In the genomic region with DNA sequence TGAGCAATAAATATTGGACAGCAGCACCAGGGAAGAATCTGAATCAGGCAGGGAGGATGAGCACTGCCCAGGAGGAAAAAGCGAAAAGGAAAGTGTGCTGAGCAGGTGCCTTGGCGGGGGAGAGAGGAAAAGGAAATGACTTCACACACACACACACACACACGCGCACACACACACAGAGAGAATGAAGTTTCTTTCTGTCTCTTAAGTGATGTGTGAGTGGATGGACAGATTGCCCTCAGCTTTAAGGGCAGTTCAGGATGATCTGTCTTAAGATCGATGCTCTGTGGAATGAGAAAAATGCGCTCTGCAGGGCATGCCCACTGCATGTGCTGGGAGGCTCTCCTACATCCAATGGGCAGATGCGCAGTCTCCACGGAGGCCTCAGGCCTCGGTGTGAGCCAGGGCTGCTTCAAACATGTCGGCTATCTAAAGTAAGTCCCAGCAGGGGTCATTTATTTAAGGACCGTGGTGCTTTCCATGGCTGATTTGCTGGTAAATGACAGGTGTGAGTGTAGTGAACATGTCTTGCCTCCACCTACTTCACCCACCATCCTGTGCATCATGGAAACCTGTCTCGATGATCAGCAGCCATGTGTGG, we compare ENCODE assay signal across 8 cellular contexts. TPM values are rescaled to one million over a fixed set of nuclear protein-coding genes. Genes with fewer than 3 reads are reported as not detected.
DNase-seq lines count a peak whose midpoint lies in the region; ATAC-seq, FAIRE-seq and TF ChIP-seq lines count a peak whose summit lies in the region.

No MANE protein-coding gene starts in this region.

- H3K9me2 ChIP-seq in neural cell (ENCODE audit: insufficient read depth, low read length): no peaks in the 10 kb centered on the region

- no peaks in the 10 kb centered on the region for H3K9me3 ChIP-seq in CD4-positive, alpha-beta T cell (ENCODE audit: control insufficient read depth, low read length)
- H3K9me3 ChIP-seq in neural cell (ENCODE audit: low read length) (no peaks in the 10 kb centered on the region), thoracic aorta (no peaks in the 10 kb centered on the region)

- no peak for TF ChIP-seq RAD21 in neural cell (conservative IDR thresholded peaks at IDR 0.05)

- CTCF ChIA-PET in CD4-positive, alpha-beta T cell (lab: Charles Lee): interaction anchor here (1.3 to 2.9 kb wide), 3 partner anchors 9 to 89 kb away, joined by 4 to 21 read pairs (median 12); partner anchors contain the start of genes MASTL and YME1L1

- H3F3A ChIP-seq in neural cell (ENCODE audit: insufficient read depth, low read length, poor library complexity, severe bottlenecking): peaks cover 11% of the 10 kb centered on the region

- no peaks in the 10 kb centered on the region for H3K9me3 Mint-ChIP-seq in CD4-positive, alpha-beta T cell

- TF ChIP-seq EP300 in neural cell (conservative IDR thresholded peaks at IDR 0.05; ENCODE audit: poor library complexity, severe bottlenecking): peak; percentile 29

- peak; percentile 42 to 79 (median 53) for DNase-seq in CD4-positive, alpha-beta T cell
- peak; percentile 50 for DNase-seq in HTR-8/SVneo (ENCODE audit: insufficient read length, low spot score)
- DNase-seq in RPMI7951 (ENCODE audit: low read depth): peak; percentile 78
- DNase-seq in activated effector memory CD4-positive, alpha-beta T cell treated with anti-CD3 and anti-CD28 coated beads, Interleukin-2, amount 50 U/mL, for 16 hours: peak; percentile 91
- DNase-seq in foreskin melanocyte: peak; percentile 64
- DNase-seq in thoracic aorta (ENCODE audit: low spot score): no peak

- peak overlapping the region; percentile 80 for H2AFZ ChIP-seq in neural cell (ENCODE audit: low read depth, low read length)

- H3K4me3 ChIP-seq in neural cell (ENCODE audit: low read length) (peak overlapping the region; percentile 73), thoracic aorta (peak overlapping the region; percentile 78)

- H3K36me3 Mint-ChIP-seq in CD4-positive, alpha-beta T cell (ENCODE audit: low read depth): peaks cover 31% of the 10 kb centered on the region

- H3K4me3 Mint-ChIP-seq in CD4-positive, alpha-beta T cell: peak overlapping the region; percentile 88

- TF ChIP-seq CTCF in CD4-positive, alpha-beta T cell (IDR thresholded peaks at IDR 0.05): no peak
- TF ChIP-seq CTCF in neural cell (IDR thresholded peaks at IDR 0.05; ENCODE audit: poor library complexity, severe bottlenecking): no peak
- TF ChIP-seq CTCF in thoracic aorta (IDR thresholded peaks at IDR 0.05): no peak

- intact Hi-C loops in CD4-positive, alpha-beta T cell (cut with DNase I, micrococcal nuclease): loop anchor here (1.0 to 10.0 kb wide), 8 partner anchors 16 to 1290 kb away; partner anchors contain the start of genes ABI1 (in 2 of the 2), RAB18 (in 1 of the 2), WAC (in 1 of the 2) and YME1L1 (in 1 of the 2)

- H4K20me1 ChIP-seq in neural cell (ENCODE audit: insufficient read depth): no peaks in the 10 kb centered on the region

- H3K4me1 ChIP-seq in thoracic aorta (ENCODE audit: control insufficient read depth in 1 of 2, low read depth in 2 of 2): peaks cover 17 to 23% of the 10 kb centered on the region in 2 donors

- peaks cover 50% of the 10 kb centered on the region for H3K4me1 Mint-ChIP-seq in CD4-positive, alpha-beta T cell (ENCODE audit: low read depth)

- peak overlapping the region; percentile 98 for H3K4me2 ChIP-seq in neural cell (ENCODE audit: low read length)

- H3K36me3 ChIP-seq in neural cell (ENCODE audit: insufficient read depth, low read length) (no peaks in the 10 kb centered on the region), thoracic aorta (no peaks in the 10 kb centered on the region)

- ATAC-seq in CD4-positive, alpha-beta T cell (ENCODE audit: poor library complexity): peak; percentile 61
- ATAC-seq in GM19372 (IDR thresholded peaks at IDR 0.05; ENCODE audit: low read depth, unreplicated experiment) (peak; percentile 26), thoracic aorta (ENCODE audit: insufficient number of reproducible peaks, low FRiP score, low read depth) (no peak)

- FAIRE-seq in HTR-8/SVneo (lab: Jason Lieb, UNC): no peak

- no peaks in the 10 kb centered on the region for H3K27me3 Mint-ChIP-seq in CD4-positive, alpha-beta T cell

- POLR2A ChIA-PET in CD4-positive, alpha-beta T cell (lab: Charles Lee): interaction anchor here (0.6 to 2.8 kb wide), 13 partner anchors 9 to 1290 kb away, joined by 3 to 123 read pairs (median 9); partner anchors contain the start of genes ANKRD26, MASTL, RAB18 and WAC

- H3K79me2 ChIP-seq in neural cell (replicated peaks; ENCODE audit: insufficient read depth, low read length): peaks cover 5% of the 10 kb centered on the region

- no peaks in the 10 kb centered on the region for H3K27me3 ChIP-seq in CD4-positive, alpha-beta T cell (ENCODE audit: control insufficient read depth, insufficient read depth, low read length)
- no peaks in the 10 kb centered on the region for H3K27me3 ChIP-seq in neural cell (ENCODE audit: insufficient read depth, low read depth, low read length)
- H3K27me3 ChIP-seq in thoracic aorta (replicated peaks; ENCODE audit: insufficient read depth): no peaks in the 10 kb centered on the region

- peak overlapping the region; percentile 85 for H3K27ac ChIP-seq in CD4-positive, alpha-beta T cell (ENCODE audit: low read depth, low read length)
- H3K27ac ChIP-seq in neural cell (ENCODE audit: low read length): peak overlapping the region; percentile 99
- peak overlapping the region; percentile 97 for H3K27ac ChIP-seq in thoracic aorta

- H3K27ac Mint-ChIP-seq in CD4-positive, alpha-beta T cell: peak overlapping the region; percentile 94

- peak overlapping the region; percentile 93 for H3K9ac ChIP-seq in neural cell (ENCODE audit: low read length)

TF ChIP-seq in neural cell, 6 proteins besides CTCF, POLR2A, EP300 and RAD21:
- TF ChIP-seq EZH2 (IDR thresholded peaks at IDR 0.05; ENCODE audit: borderline replicate concordance, insufficient read depth, low read length, poor library complexity, severe bottlenecking) (no peak), TAF1 (IDR thresholded peaks at IDR 0.05; ENCODE audit: low read depth) (peak; percentile 86), MXI1 (conservative IDR thresholded peaks at IDR 0.05; ENCODE audit: poor library complexity, severe bottlenecking) (peak; percentile 70), POLR2AphosphoS5 (IDR thresholded peaks at IDR 0.05) (peak; percentile 100), SMC3 (conservative IDR thresholded peaks at IDR 0.05; ENCODE audit: poor library complexity) (no peak)
- TF ChIP-seq, protein P1, sequence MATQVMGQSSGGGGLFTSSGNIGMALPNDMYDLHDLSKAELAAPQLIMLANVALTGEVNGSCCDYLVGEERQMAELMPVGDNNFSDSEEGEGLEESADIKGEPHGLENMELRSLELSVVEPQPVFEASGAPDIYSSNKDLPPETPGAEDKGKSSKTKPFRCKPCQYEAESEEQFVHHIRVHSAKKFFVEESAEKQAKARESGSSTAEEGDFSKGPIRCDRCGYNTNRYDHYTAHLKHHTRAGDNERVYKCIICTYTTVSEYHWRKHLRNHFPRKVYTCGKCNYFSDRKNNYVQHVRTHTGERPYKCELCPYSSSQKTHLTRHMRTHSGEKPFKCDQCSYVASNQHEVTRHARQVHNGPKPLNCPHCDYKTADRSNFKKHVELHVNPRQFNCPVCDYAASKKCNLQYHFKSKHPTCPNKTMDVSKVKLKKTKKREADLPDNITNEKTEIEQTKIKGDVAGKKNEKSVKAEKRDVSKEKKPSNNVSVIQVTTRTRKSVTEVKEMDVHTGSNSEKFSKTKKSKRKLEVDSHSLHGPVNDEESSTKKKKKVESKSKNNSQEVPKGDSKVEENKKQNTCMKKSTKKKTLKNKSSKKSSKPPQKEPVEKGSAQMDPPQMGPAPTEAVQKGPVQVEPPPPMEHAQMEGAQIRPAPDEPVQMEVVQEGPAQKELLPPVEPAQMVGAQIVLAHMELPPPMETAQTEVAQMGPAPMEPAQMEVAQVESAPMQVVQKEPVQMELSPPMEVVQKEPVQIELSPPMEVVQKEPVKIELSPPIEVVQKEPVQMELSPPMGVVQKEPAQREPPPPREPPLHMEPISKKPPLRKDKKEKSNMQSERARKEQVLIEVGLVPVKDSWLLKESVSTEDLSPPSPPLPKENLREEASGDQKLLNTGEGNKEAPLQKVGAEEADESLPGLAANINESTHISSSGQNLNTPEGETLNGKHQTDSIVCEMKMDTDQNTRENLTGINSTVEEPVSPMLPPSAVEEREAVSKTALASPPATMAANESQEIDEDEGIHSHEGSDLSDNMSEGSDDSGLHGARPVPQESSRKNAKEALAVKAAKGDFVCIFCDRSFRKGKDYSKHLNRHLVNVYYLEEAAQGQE (IDR thresholded peaks at IDR 0.05; ENCODE audit: borderline replicate concordance): peak; percentile 90

RNA-seq across cellular contexts. Expression of gene ACBD5, which starts 2.5 kb away (rescaled TPM):
- total RNA-seq in CD4-positive, alpha-beta T cell: 10 to 100 TPM; 21.3 to 22.5 TPM
- 28.2 and 29.1 TPM in 2 replicates for total RNA-seq in RPMI7951 (2014; rRNA removed; shearing (Covaris generic))
- polyA plus RNA-seq in neural cell: 39.3 and 44.8 TPM in 2 replicates
- 43.1 and 47.7 TPM in 2 replicates for polyA minus RNA-seq in neural cell
- total RNA-seq in thoracic aorta: 10 to 100 TPM; 11.1 to 16.8 TPM
